Comparison of ENCODE assay signal across 16 cellular contexts in the genomic region with DNA sequence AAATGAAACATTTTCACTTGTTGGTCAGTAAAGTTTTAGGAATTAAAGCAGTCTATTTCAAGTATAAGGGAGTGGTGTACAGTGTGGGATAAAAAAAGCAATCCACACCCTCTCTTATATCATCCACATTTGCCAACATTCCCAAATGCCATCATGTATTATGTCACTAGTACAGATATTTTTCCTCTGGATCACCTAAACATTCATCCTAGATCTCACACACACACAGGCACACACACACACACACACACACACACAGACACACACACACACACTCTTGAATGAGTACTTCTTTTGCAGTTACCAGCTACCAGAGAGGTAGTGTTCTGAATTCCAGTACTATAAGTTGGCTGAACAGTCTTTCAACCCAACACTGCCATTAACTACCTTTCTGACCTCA.
A peak's percentile ranks its signal among the peaks of the same experiment; 100 is the strongest.
DNase-seq lines count a peak whose midpoint lies in the region; ATAC-seq and TF ChIP-seq lines count a peak whose summit lies in the region.
"Had no signal": no experiment of that assay in that cellular context is flagged by ENCODE, and none has a peak within 500 bp of the region (broad histone marks: within the 10 kb centered on the region; RNA-seq: fewer than 3 reads in every experiment).

No MANE protein-coding gene starts in this region.

- no peak for ATAC-seq in HG03432 (IDR thresholded peaks at IDR 0.05; ENCODE audit: unreplicated experiment)
- ATAC-seq: naive thymus-derived CD8-positive, alpha-beta T cell had no signal

- no peak overlapping the region for H3K4me3 ChIP-seq in breast epithelium
- no peak overlapping the region for H3K4me3 ChIP-seq in adipocyte (ENCODE audit: low read length)
- no peak overlapping the region for H3K4me3 ChIP-seq in foreskin fibroblast (ENCODE audit: low read depth in 1 of 2, low read length in 2 of 2)
- H3K4me3 ChIP-seq: esophagus muscularis mucosa, testis had no signal

- H3K27me3 ChIP-seq in breast epithelium (no peaks in the 10 kb centered on the region), adipocyte (replicated peaks; ENCODE audit: control insufficient read depth, insufficient read depth, low read length) (no peaks in the 10 kb centered on the region)
- H3K27me3 ChIP-seq: esophagus muscularis mucosa, testis had no signal

- H3K4me3 Mint-ChIP-seq in MCF 10A (ENCODE audit: unreplicated experiment) = no peak overlapping the region
- H3K4me3 Mint-ChIP-seq in mesothelial cell of epicardium = no peak overlapping the region
- H3K4me3 Mint-ChIP-seq: naive thymus-derived CD8-positive, alpha-beta T cell had no signal

- no peaks in the 10 kb centered on the region for H3K36me3 ChIP-seq in breast epithelium
- H3K36me3 ChIP-seq in adipocyte (ENCODE audit: control insufficient read depth, insufficient read depth, low read length, severe bottlenecking) = no peaks in the 10 kb centered on the region
- H3K36me3 ChIP-seq: esophagus muscularis mucosa had no signal

- no peak overlapping the region for H3K27ac ChIP-seq in breast epithelium
- H3K27ac ChIP-seq: 22Rv1, esophagus muscularis mucosa, testis had no signal

- H3K27ac Mint-ChIP-seq in MCF 10A (ENCODE audit: low read depth, unreplicated experiment) = peak overlapping the region; percentile 2
- H3K27ac Mint-ChIP-seq in mesothelial cell of epicardium = no peak overlapping the region
- H3K27ac Mint-ChIP-seq: naive thymus-derived CD8-positive, alpha-beta T cell had no signal

- H3K36me3 Mint-ChIP-seq in MCF 10A (ENCODE audit: insufficient read depth, unreplicated experiment) (no peaks in the 10 kb centered on the region), mesothelial cell of epicardium (no peaks in the 10 kb centered on the region)
- H3K36me3 Mint-ChIP-seq: naive thymus-derived CD8-positive, alpha-beta T cell had no signal

- no peak overlapping the region for H3K9ac ChIP-seq in adipocyte (ENCODE audit: low read length)

- CTCF ChIA-PET in MCF 10A (lab: Yijun Ruan, JAX) = no interaction called here

- no peak for TF ChIP-seq POLR2A in breast epithelium (IDR thresholded peaks at IDR 0.05)

- intact Hi-C loops in MCF 10A (cut with micrococcal nuclease) = no loop called here
- intact Hi-C loops in breast epithelium (cut with DNase I; ENCODE audit: low total_unique reads) = no loop called here

- no TSS peak for BruUV-seq in MCF 10A (replicated peaks; lab: Mats Ljungman, UMichigan)

- H3K27me3 Mint-ChIP-seq in MCF 10A (ENCODE audit: insufficient read depth, unreplicated experiment) = no peaks in the 10 kb centered on the region
- H3K27me3 Mint-ChIP-seq in mesothelial cell of epicardium (ENCODE audit: low read depth) = no peaks in the 10 kb centered on the region
- H3K27me3 Mint-ChIP-seq: naive thymus-derived CD8-positive, alpha-beta T cell had no signal

- no peaks in the 10 kb centered on the region for H3K9me3 ChIP-seq in breast epithelium
- H3K9me3 ChIP-seq in adipocyte (ENCODE audit: control insufficient read depth, low read length) = no peaks in the 10 kb centered on the region
- H3K9me3 ChIP-seq: esophagus muscularis mucosa, testis had no signal

- DNase-seq in MCF 10A (ENCODE audit: unreplicated experiment) = peak; percentile 47
- no peak for DNase-seq in breast epithelium (ENCODE audit: low spot score in 2 of 2)
- DNase-seq in adipocyte (ENCODE audit: low read depth) = peak; percentile 67
- peak; percentile 87 to 91 for DNase-seq in foreskin fibroblast
- no peak for DNase-seq in DMS153 treated with DMSO at 0.1 percent for 48 hours (lab: John Stamatoyannopoulos, UW; ENCODE audit: unreplicated experiment)
- no peak for DNase-seq in mesothelial cell of epicardium (ENCODE audit: low spot score in 2 of 2, unreplicated experiment in 2 of 2)
- DNase-seq in NCI-H510A (lab: John Stamatoyannopoulos, UW) = no peak
- DNase-seq: caudate nucleus; DMS153; Karpas-422; naive thymus-derived CD8-positive, alpha-beta T cell; NCI-H2081; testis had no signal

- H3K4me1 ChIP-seq in breast epithelium (no peaks in the 10 kb centered on the region), adipocyte (ENCODE audit: control insufficient read depth, insufficient read depth, low read length) (no peaks in the 10 kb centered on the region)
- H3K4me1 ChIP-seq: testis had no signal

- TF ChIP-seq CTCF in MCF 10A (IDR thresholded peaks at IDR 0.05; ENCODE audit: unreplicated experiment) = no peak
- TF ChIP-seq CTCF in breast epithelium (IDR thresholded peaks at IDR 0.05) = no peak
- TF ChIP-seq CTCF in foreskin fibroblast (IDR thresholded peaks at IDR 0.05; ENCODE audit: low read depth, low read length) = no peak
- TF ChIP-seq CTCF in mesothelial cell of epicardium (IDR thresholded peaks at IDR 0.05; ENCODE audit: unreplicated experiment) = no peak

- H3K9me3 Mint-ChIP-seq in MCF 10A (ENCODE audit: unreplicated experiment) (no peaks in the 10 kb centered on the region), mesothelial cell of epicardium (peaks cover 8% of the 10 kb centered on the region)

- peaks cover 16% of the 10 kb centered on the region for H3K4me1 Mint-ChIP-seq in MCF 10A (ENCODE audit: insufficient read depth, unreplicated experiment)
- H3K4me1 Mint-ChIP-seq in mesothelial cell of epicardium = no peaks in the 10 kb centered on the region
- H3K4me1 Mint-ChIP-seq: naive thymus-derived CD8-positive, alpha-beta T cell had no signal

- POLR2A ChIA-PET in MCF 10A (lab: Yijun Ruan, JAX) = interaction anchor here (0.7 to 1.1 kb wide), 3 partner anchors 9 to 1177 kb away, joined by 3 to 5 read pairs (median 3); no protein-coding TSS in a partner anchor

Comparison
In these comparisons a context has a peak if more than half of its experiments do, and no peak if none do; other contexts are left out.
1. DNase-seq: peak in MCF 10A (single experiment), adipocyte (single experiment) and foreskin fibroblast (2 of 2); none in breast epithelium (0 of 2), DMS153 treated with DMSO at 0.1 percent for 48 hours (single experiment), mesothelial cell of epicardium (0 of 2) and NCI-H510A (single experiment).